In genomic region chr4:168551945-168552695, GRCh38 we compare ENCODE assay signal across 10 cellular contexts. TPM values are rescaled to one million over a fixed set of nuclear protein-coding genes. Genes with fewer than 3 reads are reported as not detected.
DNase-seq lines count a peak whose midpoint lies in the region; ATAC-seq and TF ChIP-seq lines count a peak whose summit lies in the region.
"Had no signal": no experiment of that assay in that cellular context is flagged by ENCODE, and none has a peak within 500 bp of the region (broad histone marks: within the 10 kb centered on the region; RNA-seq: fewer than 3 reads in every experiment).

No MANE protein-coding gene starts in this region.

- H3K27me3 ChIP-seq in HAP-1 (ENCODE audit: low read depth): no peaks in the 10 kb centered on the region
- no peaks in the 10 kb centered on the region for H3K27me3 ChIP-seq in Karpas-422 (ENCODE audit: low read length)

- no peak overlapping the region for H3K9ac ChIP-seq in Karpas-422 (ENCODE audit: low read length)

- no peak overlapping the region for H3K27ac Mint-ChIP-seq in WTC11

- H3K4me2 ChIP-seq in Karpas-422 (ENCODE audit: low read depth, low read length, poor library complexity, severe bottlenecking): no peak overlapping the region

- no peaks in the 10 kb centered on the region for H3K9me3 Mint-ChIP-seq in WTC11

- no peak overlapping the region for H3K4me3 ChIP-seq in HAP-1
- no peak overlapping the region for H3K4me3 ChIP-seq in Karpas-422 (ENCODE audit: low read length)

- no peaks in the 10 kb centered on the region for H3K4me1 ChIP-seq in HAP-1
- no peaks in the 10 kb centered on the region for H3K4me1 ChIP-seq in Karpas-422 (ENCODE audit: low read length)

- no peak overlapping the region for H3K4me3 Mint-ChIP-seq in WTC11

- H3K27ac ChIP-seq in Karpas-422 (ENCODE audit: low read length): no peak overlapping the region

- no peaks in the 10 kb centered on the region for H3K27me3 Mint-ChIP-seq in WTC11 (ENCODE audit: low read depth)

- TF ChIP-seq CTCF in WTC11 (IDR thresholded peaks at IDR 0.05): no peak

- no peaks in the 10 kb centered on the region for H3K36me3 Mint-ChIP-seq in WTC11

- no peaks in the 10 kb centered on the region for H4K20me1 ChIP-seq in Karpas-422 (ENCODE audit: insufficient read depth, low read depth, low read length)

- in situ Hi-C loops in HAP-1 (cut with MboI; ENCODE audit: low sequenced_read_pairs): no loop called here

- POLR2A ChIA-PET in WTC11 (lab: Charles Lee): no interaction called here

- no peaks in the 10 kb centered on the region for H3K79me2 ChIP-seq in Karpas-422 (ENCODE audit: low read length)

- CTCF ChIA-PET in WTC11 (lab: Charles Lee): no interaction called here

- DNase-seq in NCI-H2171 treated with DMSO at 0.1 percent for 48 hours (lab: John Stamatoyannopoulos, UW): peak; percentile 16
- no peak for DNase-seq in NCI-H2171 (lab: John Stamatoyannopoulos, UW)
- no peak for DNase-seq in WTC11 (ENCODE audit: low spot score)
- peak; percentile 45 for DNase-seq in myocyte (ENCODE audit: low read depth)
- no peak for DNase-seq in hippocampal formation (lab: John Stamatoyannopoulos, UW)
- no peak for DNase-seq in HAP-1 (ENCODE audit: low spot score in 2 of 2)
- no peak for DNase-seq in Karpas-422
- DNase-seq: activated naive CD4-positive, alpha-beta T cell treated with anti-CD3 and anti-CD28 coated beads, Interleukin-2, amount 50 U/mL, for 16 hours; head of caudate nucleus had no signal

- H3K9me2 ChIP-seq in Karpas-422 (replicated peaks; ENCODE audit: insufficient read depth, low read length): no peaks in the 10 kb centered on the region

- no peaks in the 10 kb centered on the region for H3K36me3 ChIP-seq in HAP-1 (replicated peaks)
- H3K36me3 ChIP-seq in Karpas-422 (ENCODE audit: insufficient read depth, low read length): no peaks in the 10 kb centered on the region

- no peak overlapping the region for H2AFZ ChIP-seq in Karpas-422 (ENCODE audit: low read length)

- ATAC-seq in HG02885 (IDR thresholded peaks at IDR 0.05; ENCODE audit: poor library complexity, unreplicated experiment) (peak; percentile 52), WTC11 (peak; percentile 84)

- peaks cover 10% of the 10 kb centered on the region for H3K4me1 Mint-ChIP-seq in WTC11

- H3K9me3 ChIP-seq in HAP-1: no peaks in the 10 kb centered on the region
- no peaks in the 10 kb centered on the region for H3K9me3 ChIP-seq in Karpas-422 (ENCODE audit: low read length)

TF ChIP-seq in WTC11, 78 proteins besides CTCF, POLR2A, EP300 and RAD21:
- TF ChIP-seq GTF2I (CRISPR knock-in tag; conservative IDR thresholded peaks at IDR 0.05) (0 out of 2 replicates have a peak, but pooled peaks have one; percentile 44), PRDM15 (CRISPR knock-in tag; IDR thresholded peaks at IDR 0.05) (no peak)

RNA-seq across cellular contexts. Expression of gene PALLD, which starts 55.3 kb away (rescaled TPM):
- total RNA-seq in WTC11 (2021) (19.7 to 23.7 TPM (median 20.8 TPM) in 3 replicates), myocyte (250 and 310 TPM in 2 replicates)
- 427 TPM for polyA plus RNA-seq in myocyte (2012)
- total RNA-seq in Karpas-422 (2014; rRNA removed; shearing (Covaris generic); ENCODE audit: low replicate concordance): 0.32 and 0.71 TPM in 2 replicates

Comparison
In these comparisons a context has a peak if more than half of its experiments do, and no peak if none do; other contexts are left out.
1. DNase-seq: peak in NCI-H2171 treated with DMSO at 0.1 percent for 48 hours (single experiment) and myocyte (single experiment); none in NCI-H2171 (single experiment), WTC11 (single experiment), hippocampal formation (0 of 2), HAP-1 (0 of 2) and Karpas-422 (single experiment).
2. RNA of gene PALLD, which starts 55.3 kb away (total RNA-seq): 250 to 310 TPM in myocyte and 19.7 to 23.7 TPM in WTC11; 0.32 to 0.71 TPM in Karpas-422; every median in the first group is over 10 times any median in the second.